Comparison of ENCODE assay signal across 9 cellular contexts in genomic region chr3:58874248-58874741, GRCh38.
DNase-seq lines count a peak whose midpoint lies in the region; ATAC-seq and TF ChIP-seq lines count a peak whose summit lies in the region.
"Had no signal": no experiment of that assay in that cellular context is flagged by ENCODE, and none has a peak within 500 bp of the region (broad histone marks: within the 10 kb centered on the region; RNA-seq: fewer than 3 reads in every experiment).

No MANE protein-coding gene starts in this region.

- TF ChIP-seq POLR2A in uterus (IDR thresholded peaks at IDR 0.05), result no peak

- H3K9me3 ChIP-seq in uterus, result no peaks in the 10 kb centered on the region

- peak; percentile 72 for DNase-seq in ELR (ENCODE audit: low read depth)
- no peak for DNase-seq in uterus
- DNase-seq in NCI-H146 treated with DMSO at 0.1 percent for 48 hours (lab: John Stamatoyannopoulos, UW; ENCODE audit: unreplicated experiment), result no peak
- no peak for DNase-seq in activated CD4-positive, alpha-beta T cell treated with anti-CD3 and anti-CD28 coated beads for 48 hours
- DNase-seq in left ventricle myocardium superior, result no peak

- H3K4me1 ChIP-seq in uterus, result no peaks in the 10 kb centered on the region

- H3K4me1 Mint-ChIP-seq in activated naive CD8-positive, alpha-beta T cell (ENCODE audit: low read depth), result peaks cover 10% of the 10 kb centered on the region
- H3K4me1 Mint-ChIP-seq: memory B cell had no signal

- no peak overlapping the region for H3K27ac ChIP-seq in uterus

- no peaks in the 10 kb centered on the region for H3K36me3 Mint-ChIP-seq in activated naive CD8-positive, alpha-beta T cell
- H3K36me3 Mint-ChIP-seq: memory B cell had no signal

- peak overlapping the region; percentile 43 for H3K27ac Mint-ChIP-seq in activated naive CD8-positive, alpha-beta T cell
- H3K27ac Mint-ChIP-seq: memory B cell had no signal

- no peaks in the 10 kb centered on the region for H3K9me3 Mint-ChIP-seq in activated naive CD8-positive, alpha-beta T cell (ENCODE audit: low read depth)
- H3K9me3 Mint-ChIP-seq: memory B cell had no signal

- no peak overlapping the region for H3K4me3 Mint-ChIP-seq in activated naive CD8-positive, alpha-beta T cell
- H3K4me3 Mint-ChIP-seq: memory B cell had no signal

- ATAC-seq in GM19455 (IDR thresholded peaks at IDR 0.05; ENCODE audit: unreplicated experiment), result peak; percentile 62
- peak; percentile 55 for ATAC-seq in HG03159 (IDR thresholded peaks at IDR 0.05; ENCODE audit: unreplicated experiment)
- no peak for ATAC-seq in left ventricle myocardium superior

- no peak for TF ChIP-seq CTCF in uterus (IDR thresholded peaks at IDR 0.05)

- no peak overlapping the region for H3K4me3 ChIP-seq in uterus

- no peaks in the 10 kb centered on the region for H3K27me3 ChIP-seq in uterus

- intact Hi-C loops in uterus (cut with DNase I; ENCODE audit: low total_unique reads), result no loop called here
- intact Hi-C loops in left ventricle myocardium superior (cut with micrococcal nuclease), result no loop called here

- peaks cover 12% of the 10 kb centered on the region for H3K27me3 Mint-ChIP-seq in activated naive CD8-positive, alpha-beta T cell

- no peaks in the 10 kb centered on the region for H3K36me3 ChIP-seq in uterus
